In the genomic region with DNA sequence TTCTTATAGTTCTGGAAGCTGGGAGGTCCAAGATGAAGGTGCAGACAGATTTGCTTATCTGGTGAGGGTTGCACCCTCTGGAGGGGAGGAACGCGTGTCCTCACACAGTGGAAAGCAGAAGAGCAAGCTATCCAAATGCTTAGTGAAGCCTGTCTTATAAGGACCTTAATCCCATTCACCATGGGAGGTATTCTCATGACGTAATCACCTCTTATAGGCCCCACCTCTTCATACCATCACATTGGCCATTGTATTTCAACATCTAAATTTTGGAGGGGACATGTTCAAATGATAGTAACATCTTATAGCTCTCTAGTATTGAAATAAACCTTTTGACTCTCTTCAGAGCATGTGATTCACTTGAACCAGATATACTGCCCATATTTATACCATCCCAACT, we compare ENCODE assay signal across 1 cellular context.
TF ChIP-seq lines count a peak whose summit lies in the region.

No MANE protein-coding gene starts in this region.

TF ChIP-seq in GM23338, 12 proteins besides CTCF, POLR2A, EP300 and RAD21 (continued from another document):
- TF ChIP-seq, protein P1, sequence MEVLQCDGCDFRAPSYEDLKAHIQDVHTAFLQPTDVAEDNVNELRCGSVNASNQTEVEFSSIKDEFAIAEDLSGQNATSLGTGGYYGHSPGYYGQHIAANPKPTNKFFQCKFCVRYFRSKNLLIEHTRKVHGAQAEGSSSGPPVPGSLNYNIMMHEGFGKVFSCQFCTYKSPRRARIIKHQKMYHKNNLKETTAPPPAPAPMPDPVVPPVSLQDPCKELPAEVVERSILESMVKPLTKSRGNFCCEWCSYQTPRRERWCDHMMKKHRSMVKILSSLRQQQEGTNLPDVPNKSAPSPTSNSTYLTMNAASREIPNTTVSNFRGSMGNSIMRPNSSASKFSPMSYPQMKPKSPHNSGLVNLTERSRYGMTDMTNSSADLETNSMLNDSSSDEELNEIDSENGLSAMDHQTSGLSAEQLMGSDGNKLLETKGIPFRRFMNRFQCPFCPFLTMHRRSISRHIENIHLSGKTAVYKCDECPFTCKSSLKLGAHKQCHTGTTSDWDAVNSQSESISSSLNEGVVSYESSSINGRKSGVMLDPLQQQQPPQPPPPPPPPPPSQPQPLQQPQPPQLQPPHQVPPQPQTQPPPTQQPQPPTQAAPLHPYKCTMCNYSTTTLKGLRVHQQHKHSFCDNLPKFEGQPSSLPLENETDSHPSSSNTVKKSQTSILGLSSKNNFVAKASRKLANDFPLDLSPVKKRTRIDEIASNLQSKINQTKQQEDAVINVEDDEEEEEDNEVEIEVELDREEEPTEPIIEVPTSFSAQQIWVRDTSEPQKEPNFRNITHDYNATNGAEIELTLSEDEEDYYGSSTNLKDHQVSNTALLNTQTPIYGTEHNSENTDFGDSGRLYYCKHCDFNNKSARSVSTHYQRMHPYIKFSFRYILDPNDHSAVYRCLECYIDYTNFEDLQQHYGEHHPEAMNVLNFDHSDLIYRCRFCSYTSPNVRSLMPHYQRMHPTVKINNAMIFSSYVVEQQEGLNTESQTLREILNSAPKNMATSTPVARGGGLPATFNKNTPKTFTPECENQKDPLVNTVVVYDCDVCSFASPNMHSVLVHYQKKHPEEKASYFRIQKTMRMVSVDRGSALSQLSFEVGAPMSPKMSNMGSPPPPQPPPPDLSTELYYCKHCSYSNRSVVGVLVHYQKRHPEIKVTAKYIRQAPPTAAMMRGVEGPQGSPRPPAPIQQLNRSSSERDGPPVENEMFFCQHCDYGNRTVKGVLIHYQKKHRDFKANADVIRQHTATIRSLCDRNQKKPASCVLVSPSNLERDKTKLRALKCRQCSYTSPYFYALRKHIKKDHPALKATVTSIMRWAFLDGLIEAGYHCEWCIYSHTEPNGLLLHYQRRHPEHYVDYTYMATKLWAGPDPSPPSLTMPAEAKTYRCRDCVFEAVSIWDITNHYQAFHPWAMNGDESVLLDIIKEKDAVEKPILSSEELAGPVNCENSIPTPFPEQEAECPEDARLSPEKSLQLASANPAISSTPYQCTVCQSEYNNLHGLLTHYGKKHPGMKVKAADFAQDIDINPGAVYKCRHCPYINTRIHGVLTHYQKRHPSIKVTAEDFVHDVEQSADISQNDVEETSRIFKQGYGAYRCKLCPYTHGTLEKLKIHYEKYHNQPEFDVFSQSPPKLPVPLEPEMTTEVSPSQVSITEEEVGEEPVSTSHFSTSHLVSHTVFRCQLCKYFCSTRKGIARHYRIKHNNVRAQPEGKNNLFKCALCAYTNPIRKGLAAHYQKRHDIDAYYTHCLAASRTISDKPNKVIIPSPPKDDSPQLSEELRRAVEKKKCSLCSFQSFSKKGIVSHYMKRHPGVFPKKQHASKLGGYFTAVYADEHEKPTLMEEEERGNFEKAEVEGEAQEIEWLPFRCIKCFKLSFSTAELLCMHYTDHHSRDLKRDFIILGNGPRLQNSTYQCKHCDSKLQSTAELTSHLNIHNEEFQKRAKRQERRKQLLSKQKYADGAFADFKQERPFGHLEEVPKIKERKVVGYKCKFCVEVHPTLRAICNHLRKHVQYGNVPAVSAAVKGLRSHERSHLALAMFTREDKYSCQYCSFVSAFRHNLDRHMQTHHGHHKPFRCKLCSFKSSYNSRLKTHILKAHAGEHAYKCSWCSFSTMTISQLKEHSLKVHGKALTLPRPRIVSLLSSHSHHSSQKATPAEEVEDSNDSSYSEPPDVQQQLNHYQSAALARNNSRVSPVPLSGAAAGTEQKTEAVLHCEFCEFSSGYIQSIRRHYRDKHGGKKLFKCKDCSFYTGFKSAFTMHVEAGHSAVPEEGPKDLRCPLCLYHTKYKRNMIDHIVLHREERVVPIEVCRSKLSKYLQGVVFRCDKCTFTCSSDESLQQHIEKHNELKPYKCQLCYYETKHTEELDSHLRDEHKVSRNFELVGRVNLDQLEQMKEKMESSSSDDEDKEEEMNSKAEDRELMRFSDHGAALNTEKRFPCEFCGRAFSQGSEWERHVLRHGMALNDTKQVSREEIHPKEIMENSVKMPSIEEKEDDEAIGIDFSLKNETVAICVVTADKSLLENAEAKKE (CRISPR knock-in tag; IDR thresholded peaks at IDR 0.05): no peak
- TF ChIP-seq NANOG (IDR thresholded peaks at IDR 0.05; ENCODE audit: borderline replicate concordance) (no peak), ZNF331 (CRISPR knock-in tag; IDR thresholded peaks at IDR 0.05; ENCODE audit: low read depth) (no peak), POLR2AphosphoS5 (IDR thresholded peaks at IDR 0.05; ENCODE audit: low read depth) (no peak), CREB1 (CRISPR knock-in tag; IDR thresholded peaks at IDR 0.05; ENCODE audit: low read depth) (no peak)
- TF ChIP-seq, protein P2, sequence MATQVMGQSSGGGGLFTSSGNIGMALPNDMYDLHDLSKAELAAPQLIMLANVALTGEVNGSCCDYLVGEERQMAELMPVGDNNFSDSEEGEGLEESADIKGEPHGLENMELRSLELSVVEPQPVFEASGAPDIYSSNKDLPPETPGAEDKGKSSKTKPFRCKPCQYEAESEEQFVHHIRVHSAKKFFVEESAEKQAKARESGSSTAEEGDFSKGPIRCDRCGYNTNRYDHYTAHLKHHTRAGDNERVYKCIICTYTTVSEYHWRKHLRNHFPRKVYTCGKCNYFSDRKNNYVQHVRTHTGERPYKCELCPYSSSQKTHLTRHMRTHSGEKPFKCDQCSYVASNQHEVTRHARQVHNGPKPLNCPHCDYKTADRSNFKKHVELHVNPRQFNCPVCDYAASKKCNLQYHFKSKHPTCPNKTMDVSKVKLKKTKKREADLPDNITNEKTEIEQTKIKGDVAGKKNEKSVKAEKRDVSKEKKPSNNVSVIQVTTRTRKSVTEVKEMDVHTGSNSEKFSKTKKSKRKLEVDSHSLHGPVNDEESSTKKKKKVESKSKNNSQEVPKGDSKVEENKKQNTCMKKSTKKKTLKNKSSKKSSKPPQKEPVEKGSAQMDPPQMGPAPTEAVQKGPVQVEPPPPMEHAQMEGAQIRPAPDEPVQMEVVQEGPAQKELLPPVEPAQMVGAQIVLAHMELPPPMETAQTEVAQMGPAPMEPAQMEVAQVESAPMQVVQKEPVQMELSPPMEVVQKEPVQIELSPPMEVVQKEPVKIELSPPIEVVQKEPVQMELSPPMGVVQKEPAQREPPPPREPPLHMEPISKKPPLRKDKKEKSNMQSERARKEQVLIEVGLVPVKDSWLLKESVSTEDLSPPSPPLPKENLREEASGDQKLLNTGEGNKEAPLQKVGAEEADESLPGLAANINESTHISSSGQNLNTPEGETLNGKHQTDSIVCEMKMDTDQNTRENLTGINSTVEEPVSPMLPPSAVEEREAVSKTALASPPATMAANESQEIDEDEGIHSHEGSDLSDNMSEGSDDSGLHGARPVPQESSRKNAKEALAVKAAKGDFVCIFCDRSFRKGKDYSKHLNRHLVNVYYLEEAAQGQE (IDR thresholded peaks at IDR 0.05; ENCODE audit: unreplicated experiment): no peak
